Comparison of ENCODE assay signal across 35 cellular contexts in genomic region chr5:64213568-64213967, GRCh38. TPM values are rescaled to one million over a fixed set of nuclear protein-coding genes. Genes with fewer than 3 reads are reported as not detected.
DNase-seq lines count a peak whose midpoint lies in the region; ATAC-seq, FAIRE-seq and TF ChIP-seq lines count a peak whose summit lies in the region.
"Had no signal": no experiment of that assay in that cellular context is flagged by ENCODE, and none has a peak within 500 bp of the region (broad histone marks: within the 10 kb centered on the region; RNA-seq: fewer than 3 reads in every experiment).

No MANE protein-coding gene starts in this region.

- WGBS in GM12878 (ENCODE audit: insufficient coverage, insufficient replicate concordance, low lambda C conversion rate, missing lambda C conversion rate): 6% methylated on average over 5 of the region's 5 CpGs

- H3K27ac ChIP-seq in GM12878 (ENCODE audit: control insufficient read depth, insufficient read depth): no peak overlapping the region
- H3K27ac ChIP-seq: A549, prostate gland, thyroid gland, vagina had no signal

- CTCF ChIA-PET in GM12878 (lab: Yijun Ruan, JAX): interaction anchor here (0.6 to 6.4 kb wide), 6 partner anchors 12 to 398 kb away, joined by 3 to 31 read pairs (median 6); no protein-coding TSS in a partner anchor

- POLR2A ChIA-PET in GM12878 (lab: Charles Lee): interaction anchor here (1.3 kb wide), 1 partner anchor 13 kb away, joined by 3 read pairs; no protein-coding TSS in a partner anchor

- RAD21 ChIA-PET in GM12878 (lab: Charles Lee; ENCODE audit: unreplicated experiment): interaction anchor here (0.6 to 5.5 kb wide), 9 partner anchors 8 to 398 kb away, joined by 3 to 40 read pairs (median 3); no protein-coding TSS in a partner anchor

- DNase-seq in Right ventricle myocardium inferior (ENCODE audit: missing footprints): no peak
- DNase-seq in cardiac septum (ENCODE audit: low spot score): no peak
- no peak for DNase-seq in GM12878 (ENCODE audit: low read depth, low spot score)
- no peak for DNase-seq in mesothelial cell of epicardium (ENCODE audit: low spot score in 2 of 2, unreplicated experiment in 2 of 2)
- peak; percentile 41 for DNase-seq in superior temporal gyrus (ENCODE audit: extremely low spot score)
- DNase-seq in stimulated activated naive B cell treated with anti-CD40 and anti-IgM and Interleukin-4, amounts not matched to agents 10 μg/mL and 1 μg/mL and 100 μg/mL, for 72 hours: no peak
- DNase-seq in UCSD-AML1 (lab: John Stamatoyannopoulos, UW; ENCODE audit: unreplicated experiment): no peak
- DNase-seq in HFFc6: no peak
- DNase-seq: activated CD4-positive, alpha-beta memory T cell treated with anti-CD3 and anti-CD28 coated beads for 36 hours; activated CD4-positive, alpha-beta T cell treated with anti-CD3 and anti-CD28 coated beads for 1 hour; activated CD8-positive, alpha-beta memory T cell treated with anti-CD3 and anti-CD28 coated beads, Interleukin-2, amount 50 U/mL, for 4 hours; activated naive CD4-positive, alpha-beta T cell; activated naive CD8-positive, alpha-beta T cell treated with anti-CD3 and anti-CD28 coated beads, Interleukin-2, amount 50 U/mL, for 24 hours; AML-193; CD4-positive, CD25-positive, alpha-beta regulatory T cell; DMS79 treated with DMSO at 0.1 percent for 48 hours; effector CD8-positive, alpha-beta T cell; GF-D8; GOT3; mesendoderm; naive B cell; NCI-H1092; NCI-H187 treated with DMSO at 0.1 percent for 48 hours; NCI-H2171; NCI-H510A; SHP77 treated with DMSO at 0.1 percent for 48 hours; thyroid gland had no signal

- no peak overlapping the region for H3K4me3 ChIP-seq in GM12878
- H3K4me3 ChIP-seq: A549, prostate gland, thyroid gland, vagina had no signal

- no peaks in the 10 kb centered on the region for H3K27me3 Mint-ChIP-seq in mesothelial cell of epicardium (ENCODE audit: low read depth)
- no peaks in the 10 kb centered on the region for H3K27me3 Mint-ChIP-seq in stimulated activated naive B cell treated with anti-CD40 and anti-IgM and Interleukin-4, amounts not matched to agents 10 μg/mL and 1 μg/mL and 100 μg/mL, for 72 hours
- no peaks in the 10 kb centered on the region; the same call in 1 of the 2 replicates for H3K27me3 Mint-ChIP-seq in HFFc6 (ENCODE audit: insufficient read depth)
- H3K27me3 Mint-ChIP-seq: activated CD4-positive, alpha-beta memory T cell treated with anti-CD3 and anti-CD28 coated beads for 36 hours; activated naive CD8-positive, alpha-beta T cell treated with anti-CD3 and anti-CD28 coated beads, Interleukin-2, amount 50 U/mL, for 24 hours; IgD-negative memory B cell; stimulated activated naive CD8-positive, alpha-beta T cell treated with anti-CD3 and anti-CD28 coated beads, Interleukin-15, Interleukin-2, amounts not matched to agents 100 ng/mL and 50 ng/mL, for 24 hours had no signal

- TF ChIP-seq CTCF in GM12878 (IDR thresholded peaks at IDR 0.05 in 2 of 3, conservative IDR thresholded peaks at IDR 0.05 in 1 of 3; ENCODE audit: control insufficient read depth in 2 of 3, extremely low read depth in 1 of 3, insufficient read depth in 1 of 3, low read depth in 3 of 3, low read length in 3 of 3): no peak
- TF ChIP-seq CTCF in mesothelial cell of epicardium (IDR thresholded peaks at IDR 0.05; ENCODE audit: unreplicated experiment): no peak
- no peak for TF ChIP-seq CTCF in HFFc6 (IDR thresholded peaks at IDR 0.05)

- H4K20me1 ChIP-seq in GM12878 (ENCODE audit: control insufficient read depth, insufficient read depth): no peaks in the 10 kb centered on the region

- H3K4me3 Mint-ChIP-seq in mesothelial cell of epicardium: no peak overlapping the region
- no peak overlapping the region for H3K4me3 Mint-ChIP-seq in stimulated activated naive B cell treated with anti-CD40 and anti-IgM and Interleukin-4, amounts not matched to agents 10 μg/mL and 1 μg/mL and 100 μg/mL, for 72 hours
- H3K4me3 Mint-ChIP-seq in HFFc6: no peak overlapping the region
- H3K4me3 Mint-ChIP-seq: activated CD4-positive, alpha-beta memory T cell treated with anti-CD3 and anti-CD28 coated beads for 36 hours; activated naive CD8-positive, alpha-beta T cell treated with anti-CD3 and anti-CD28 coated beads, Interleukin-2, amount 50 U/mL, for 24 hours; CD4-positive, CD25-positive, alpha-beta regulatory T cell; IgD-negative memory B cell; naive B cell; stimulated activated naive CD8-positive, alpha-beta T cell treated with anti-CD3 and anti-CD28 coated beads, Interleukin-15, Interleukin-2, amounts not matched to agents 100 ng/mL and 50 ng/mL, for 24 hours; T-helper 2 cell treated with Interferon-gamma antibody and Interleukin-4, amounts not matched to agents 5 μg/mL and 100 μg/mL, for 36 hours had no signal

- H3K27ac Mint-ChIP-seq in mesothelial cell of epicardium (peak overlapping the region; percentile 71), HFFc6 (no peak overlapping the region)
- no peak overlapping the region for H3K27ac Mint-ChIP-seq in stimulated activated naive B cell treated with anti-CD40 and anti-IgM and Interleukin-4, amounts not matched to agents 10 μg/mL and 1 μg/mL and 100 μg/mL, for 72 hours
- H3K27ac Mint-ChIP-seq: activated CD4-positive, alpha-beta memory T cell treated with anti-CD3 and anti-CD28 coated beads for 36 hours; activated naive CD8-positive, alpha-beta T cell treated with anti-CD3 and anti-CD28 coated beads, Interleukin-2, amount 50 U/mL, for 24 hours; CD4-positive, CD25-positive, alpha-beta regulatory T cell; IgD-negative memory B cell; naive B cell; stimulated activated naive CD8-positive, alpha-beta T cell treated with anti-CD3 and anti-CD28 coated beads, Interleukin-15, Interleukin-2, amounts not matched to agents 100 ng/mL and 50 ng/mL, for 24 hours; T-helper 2 cell treated with Interferon-gamma antibody and Interleukin-4, amounts not matched to agents 5 μg/mL and 100 μg/mL, for 36 hours had no signal

- no peaks in the 10 kb centered on the region for H3K36me3 Mint-ChIP-seq in mesothelial cell of epicardium
- no peaks in the 10 kb centered on the region for H3K36me3 Mint-ChIP-seq in stimulated activated naive B cell treated with anti-CD40 and anti-IgM and Interleukin-4, amounts not matched to agents 10 μg/mL and 1 μg/mL and 100 μg/mL, for 72 hours
- H3K36me3 Mint-ChIP-seq in HFFc6 (ENCODE audit: low read depth): no peaks in the 10 kb centered on the region
- H3K36me3 Mint-ChIP-seq: activated CD4-positive, alpha-beta memory T cell treated with anti-CD3 and anti-CD28 coated beads for 36 hours; CD4-positive, CD25-positive, alpha-beta regulatory T cell; IgD-negative memory B cell; naive B cell had no signal

- TF ChIP-seq RAD21 in GM12878 (IDR thresholded peaks at IDR 0.05; ENCODE audit: insufficient read depth, low read depth, low read length): no peak

- no peak overlapping the region for H2AFZ ChIP-seq in GM12878 (ENCODE audit: control insufficient read depth, low read depth, low read length)

- H3K4me1 Mint-ChIP-seq in mesothelial cell of epicardium (peaks cover 7% of the 10 kb centered on the region), HFFc6 (ENCODE audit: low read depth) (peaks cover 11% of the 10 kb centered on the region)
- no peaks in the 10 kb centered on the region for H3K4me1 Mint-ChIP-seq in stimulated activated naive B cell treated with anti-CD40 and anti-IgM and Interleukin-4, amounts not matched to agents 10 μg/mL and 1 μg/mL and 100 μg/mL, for 72 hours
- H3K4me1 Mint-ChIP-seq: activated naive CD8-positive, alpha-beta T cell treated with anti-CD3 and anti-CD28 coated beads, Interleukin-2, amount 50 U/mL, for 24 hours; CD4-positive, CD25-positive, alpha-beta regulatory T cell; IgD-negative memory B cell; naive B cell had no signal

- H3K79me2 ChIP-seq in GM12878 (ENCODE audit: control insufficient read depth, insufficient read depth, low read length): no peaks in the 10 kb centered on the region

- no peak for TF ChIP-seq POLR2A in GM12878 (IDR thresholded peaks at IDR 0.05; ENCODE audit: low read depth, low read length)

- in situ Hi-C loops in GM12878 (cut with MboI): no loop called here

- H3K27me3 ChIP-seq in GM12878 (replicated peaks in 1 of 2; ENCODE audit: control insufficient read depth in 2 of 2, insufficient read depth in 2 of 2, low read length in 1 of 2): no peaks in the 10 kb centered on the region
- H3K27me3 ChIP-seq: thyroid gland, vagina had no signal

- no TSS peak for BruUV-seq in GM12878 (replicated peaks; lab: Mats Ljungman, UMichigan)

- intact Hi-C loops in Right ventricle myocardium inferior (cut with DNase I): no loop called here
- intact Hi-C loops in cardiac septum (cut with DNase I): no loop called here
- intact Hi-C loops in GM12878 (cut with micrococcal nuclease; ENCODE audit: unreplicated experiment): no loop called here

- SMC1A ChIA-PET in GM12878 (lab: Charles Lee; ENCODE audit: uncharacterized antibody, unreplicated experiment): interaction anchor here (0.9 to 2.7 kb wide), 10 partner anchors 8 to 399 kb away, joined by 3 to 27 read pairs (median 5); no protein-coding TSS in a partner anchor

- no peak for TF ChIP-seq EP300 in GM12878 (IDR thresholded peaks at IDR 0.05; ENCODE audit: borderline replicate concordance in 1 of 2, control insufficient read depth in 1 of 2, low read depth in 2 of 2, low read length in 2 of 2)

- no peaks in the 10 kb centered on the region for H3K4me1 ChIP-seq in GM12878 (ENCODE audit: control insufficient read depth, insufficient read depth, low read length)
- H3K4me1 ChIP-seq: A549, prostate gland, thyroid gland, vagina had no signal

- no peaks in the 10 kb centered on the region for H3K9me3 Mint-ChIP-seq in mesothelial cell of epicardium
- no peaks in the 10 kb centered on the region for H3K9me3 Mint-ChIP-seq in stimulated activated naive B cell treated with anti-CD40 and anti-IgM and Interleukin-4, amounts not matched to agents 10 μg/mL and 1 μg/mL and 100 μg/mL, for 72 hours
- H3K9me3 Mint-ChIP-seq in HFFc6: no peaks in the 10 kb centered on the region
- H3K9me3 Mint-ChIP-seq: activated CD4-positive, alpha-beta memory T cell treated with anti-CD3 and anti-CD28 coated beads for 36 hours; activated naive CD8-positive, alpha-beta T cell treated with anti-CD3 and anti-CD28 coated beads, Interleukin-2, amount 50 U/mL, for 24 hours; CD4-positive, CD25-positive, alpha-beta regulatory T cell; IgD-negative memory B cell; stimulated activated naive CD8-positive, alpha-beta T cell treated with anti-CD3 and anti-CD28 coated beads, Interleukin-15, Interleukin-2, amounts not matched to agents 100 ng/mL and 50 ng/mL, for 24 hours; T-helper 2 cell treated with Interferon-gamma antibody and Interleukin-4, amounts not matched to agents 5 μg/mL and 100 μg/mL, for 36 hours had no signal

- H3K4me2 ChIP-seq in GM12878 (ENCODE audit: control insufficient read depth, insufficient read depth): no peak overlapping the region
- H3K4me2 ChIP-seq: A549 had no signal

- no peaks in the 10 kb centered on the region for H3K36me3 ChIP-seq in GM12878 (ENCODE audit: control insufficient read depth in 2 of 2, insufficient read depth in 2 of 2, low read length in 1 of 2)
- H3K36me3 ChIP-seq: prostate gland, vagina had no signal

- H3K9me3 ChIP-seq in GM12878 (replicated peaks; ENCODE audit: control insufficient read depth, insufficient read depth, low read length): no peaks in the 10 kb centered on the region
- H3K9me3 ChIP-seq: A549, prostate gland, thyroid gland, vagina had no signal

- FAIRE-seq in GM12878 (lab: Jason Lieb, UNC): no peak
- FAIRE-seq: A549 had no signal

- peak; percentile 46 for ATAC-seq in Right ventricle myocardium inferior
- ATAC-seq in GM12878: peak; percentile 45
- ATAC-seq in stimulated activated naive B cell treated with anti-CD40 and anti-IgM and Interleukin-4, amounts not matched to agents 10 μg/mL and 1 μg/mL and 100 μg/mL, for 72 hours (replicated peaks): no peak
- ATAC-seq: A549; activated naive CD8-positive, alpha-beta T cell treated with anti-CD3 and anti-CD28 coated beads, Interleukin-2, amount 50 U/mL, for 24 hours; Panc1 had no signal

- H3K9ac ChIP-seq in GM12878 (ENCODE audit: control insufficient read depth, insufficient read depth, low read length): no peak overlapping the region

RNA-seq across cellular contexts. Expression of gene RNF180, which starts 47.9 kb away (rescaled TPM):
- total RNA-seq in Right ventricle myocardium inferior (11.0 TPM), cardiac septum (13.7 TPM), GM12878 (2014; rRNA removed) (0.87 and 1.2 TPM in 2 replicates), GM12878 (2014; rRNA removed; fragmentation: Illumina TruSeq; extraction: Trizol) (1.1 and 1.5 TPM in 2 replicates), GM12878 (2021) (0.69 and 0.90 TPM in 2 replicates), mesothelial cell of epicardium (7.9 to 10.0 TPM (median 8.6 TPM) in 3 replicates)
- total RNA-seq in GM12878 (2013; cell fraction: nucleolus; rRNA removed): 69.8 and 71.3 TPM in 2 replicates
- not detected for polyA plus RNA-seq in GM12878 (2011; ENCODE audit: low read depth)
- polyA plus RNA-seq in GM12878 (2011; rRNA removed) (0.75 and 0.88 TPM in 2 replicates), GM12878 (2014; fragmentation: Illumina TruSeq; extraction: Trizol) (0.87 and 0.94 TPM in 2 replicates), GM12878 (2014; fragmentation: Nextera tagmentation; extraction: Ambion mirVana) (under 1 TPM; 0.16 to 0.20 TPM), GM12878 (2014; rRNA removed) (0.15 and 0.72 TPM in 2 replicates), GM12878 (2016; fragmentation: Nextera tagmentation; extraction: Ambion mirVana) (under 1 TPM; 0.24 to 0.48 TPM)
- 0.25 and 0.39 TPM in 2 replicates for polyA plus RNA-seq in GM12878 (2011; cell fraction: cytosol; rRNA removed)
- 0.51 and 0.75 TPM in 2 replicates for polyA plus RNA-seq in GM12878 (2011; cell fraction: nucleus; rRNA removed)
- 0.06 TPM in 1 of 2 replicates, not detected in the other for polyA plus RNA-seq in GM12878 (2012)
- 1.0 and 1.4 TPM in 2 replicates for polyA minus RNA-seq in GM12878 (2011; rRNA and poly(A)+ RNA removed)
- polyA minus RNA-seq in GM12878 (2011; cell fraction: cytosol; rRNA and poly(A)+ RNA removed): 0.27 and 0.83 TPM in 2 replicates
- 1.8 and 2.4 TPM in 2 replicates for polyA minus RNA-seq in GM12878 (2011; cell fraction: nucleus; rRNA and poly(A)+ RNA removed)
- total RNA-seq in HFFc6 (2021; fragmentation: NEBNext Ultra II Directional; extraction: Animal tissue kit (Norgen Biotek cat#: 25700)): not detected
- total RNA-seq: activated CD4-positive, alpha-beta memory T cell treated with anti-CD3 and anti-CD28 coated beads for 36 hours; CD4-positive, CD25-positive, alpha-beta regulatory T cell; HT-29 had no signal
- polyA plus RNA-seq: CD4-positive, CD25-positive, alpha-beta regulatory T cell; IgD-negative memory B cell had no signal

Comparison
In these comparisons a context has a peak if more than half of its experiments do, and no peak if none do; other contexts are left out.
1. ATAC-seq: peak in Right ventricle myocardium inferior (single experiment) and GM12878 (single experiment); none in stimulated activated naive B cell treated with anti-CD40 and anti-IgM and Interleukin-4, amounts not matched to agents 10 μg/mL and 1 μg/mL and 100 μg/mL, for 72 hours (0 of 2).